ENCODE assay signal across 8 cellular contexts in the genomic region with DNA sequence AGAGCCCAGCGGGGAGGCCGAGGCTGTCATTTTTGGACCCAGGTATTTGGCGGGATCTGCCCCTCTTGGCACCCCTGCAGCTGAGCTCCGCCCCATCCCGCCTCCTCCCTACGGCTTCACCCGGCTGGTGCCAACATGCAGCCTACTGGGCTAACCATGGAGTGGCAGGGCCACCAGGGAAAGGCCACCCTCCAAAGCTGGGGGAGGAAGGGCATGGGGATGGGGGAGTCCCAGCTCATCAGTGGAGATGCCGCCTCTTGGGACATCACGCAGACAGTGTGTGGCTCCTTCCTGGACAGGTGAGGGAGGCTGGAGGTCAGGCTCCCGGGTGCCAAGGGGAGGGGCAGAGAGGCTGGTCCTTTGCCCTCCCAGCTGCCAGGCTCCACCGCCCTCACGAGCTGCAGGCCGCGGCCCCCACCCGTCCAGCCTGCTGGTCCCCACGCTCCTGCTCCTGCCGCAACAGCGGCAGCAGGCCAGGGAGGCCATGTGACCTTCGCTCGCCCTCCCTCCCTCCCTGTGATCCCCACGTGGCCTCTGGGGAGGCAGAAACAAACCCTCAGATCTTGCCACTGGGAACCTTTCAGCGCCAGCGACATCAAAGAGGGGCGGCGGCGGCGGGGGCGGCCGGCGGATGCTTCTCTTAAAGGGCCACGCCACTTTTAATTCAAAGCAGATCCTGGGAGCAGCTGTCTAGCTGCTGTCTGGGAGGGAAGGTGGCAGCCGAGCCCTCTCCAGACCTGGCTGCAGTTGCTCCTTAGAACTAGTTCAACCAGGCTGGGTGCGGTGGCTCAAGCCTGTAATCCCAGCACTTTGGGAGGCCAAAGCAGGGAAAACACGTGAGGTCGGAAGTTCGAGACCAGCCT. TPM values are rescaled to one million over a fixed set of nuclear protein-coding genes. Genes with fewer than 3 reads are reported as not detected.
DNase-seq lines count a peak whose midpoint lies in the region; ATAC-seq and TF ChIP-seq lines count a peak whose summit lies in the region.

No MANE protein-coding gene starts in this region.

- no peak overlapping the region for H3K27ac ChIP-seq in breast epithelium

- peaks cover 68% of the 10 kb centered on the region for H3K27me3 Mint-ChIP-seq in WTC11 (ENCODE audit: low read depth)

- intact Hi-C loops in breast epithelium (cut with DNase I; ENCODE audit: low total_unique reads) = no loop called here

- DNase-seq in NCI-H1092 (lab: John Stamatoyannopoulos, UW) (peak; percentile 40), WTC11 (ENCODE audit: low spot score) (peak; percentile 78), breast epithelium (ENCODE audit: low spot score in 2 of 2) (peak in 1 of 2 donors; percentile 71), islet precursor cell (peak; percentile 99)
- DNase-seq in stimulated activated CD4-positive, alpha-beta T cell treated with anti-CD3 and anti-CD28 coated beads, Interleukin-1b, Interleukin-23, amount 100 ng/mL, for 24 hours (ENCODE audit: low read depth in 4 of 4, low spot score in 1 of 4) = peak; percentile 56 to 84 (median 70)

- peaks cover 6% of the 10 kb centered on the region; the same call in 1 of the 2 replicates for H3K9me3 Mint-ChIP-seq in WTC11

- peak overlapping the region; percentile 42 for H3K4me3 Mint-ChIP-seq in WTC11

- 0 out of 2 replicates have a peak, but pooled peaks cover 4% of the 10 kb centered on the region for H3K36me3 Mint-ChIP-seq in WTC11

- POLR2A ChIA-PET in WTC11 (lab: Charles Lee) = interaction anchor here (2.1 kb wide), 1 partner anchor 9 kb away, joined by 7 read pairs; no protein-coding TSS in a partner anchor

- H3K27ac Mint-ChIP-seq in WTC11 = no peak overlapping the region

- H3K27me3 ChIP-seq in breast epithelium = peaks cover 0 to 10% of the 10 kb centered on the region in 2 donors

- CTCF ChIA-PET in WTC11 (lab: Charles Lee) = interaction anchor here (0.8 to 2.6 kb wide), 13 partner anchors 8 to 98 kb away, joined by 3 to 13 read pairs (median 5); partner anchors contain the start of genes DCXR and MAFG

- H3K4me1 ChIP-seq in breast epithelium = peaks cover 8 to 11% of the 10 kb centered on the region in 2 donors

- H3K36me3 ChIP-seq in breast epithelium = no peaks in the 10 kb centered on the region

- TF ChIP-seq CTCF in WTC11 (IDR thresholded peaks at IDR 0.05) (no peak), breast epithelium (IDR thresholded peaks at IDR 0.05) (no peak)

- no peak for TF ChIP-seq POLR2A in breast epithelium (IDR thresholded peaks at IDR 0.05)

- ATAC-seq in GM19035 (IDR thresholded peaks at IDR 0.05; ENCODE audit: unreplicated experiment) (peak; percentile 60), WTC11 (peak; percentile 57), HG02938 (IDR thresholded peaks at IDR 0.05; ENCODE audit: unreplicated experiment) (no peak), GM18498 (IDR thresholded peaks at IDR 0.05; ENCODE audit: unreplicated experiment) (no peak)

- peaks cover 11% of the 10 kb centered on the region for H3K4me1 Mint-ChIP-seq in WTC11

- H3K9me3 ChIP-seq in breast epithelium = no peaks in the 10 kb centered on the region

- H3K4me3 ChIP-seq in breast epithelium = peak overlapping the region in 2 of 3 donors; percentile 32 to 40

TF ChIP-seq in WTC11, 78 proteins besides CTCF, POLR2A, EP300 and RAD21 (continues in another document):
- TF ChIP-seq E2F1 (CRISPR knock-in tag; IDR thresholded peaks at IDR 0.05) (no peak), ZNF263 (CRISPR knock-in tag; IDR thresholded peaks at IDR 0.05; ENCODE audit: low read depth) (no peak), CREB1 (CRISPR knock-in tag; IDR thresholded peaks at IDR 0.05) (no peak), ERG (CRISPR knock-in tag; IDR thresholded peaks at IDR 0.05) (no peak), TEAD1 (CRISPR knock-in tag; IDR thresholded peaks at IDR 0.05) (0 out of 2 replicates have a peak, but pooled peaks have one; percentile 37), FOXP1 (CRISPR knock-in tag; IDR thresholded peaks at IDR 0.05; ENCODE audit: borderline replicate concordance) (peak; percentile 9; the same call in 1 of the 2 replicates), ZSCAN18 (CRISPR knock-in tag; IDR thresholded peaks at IDR 0.05) (no peak)
- TF ChIP-seq, protein P1, sequence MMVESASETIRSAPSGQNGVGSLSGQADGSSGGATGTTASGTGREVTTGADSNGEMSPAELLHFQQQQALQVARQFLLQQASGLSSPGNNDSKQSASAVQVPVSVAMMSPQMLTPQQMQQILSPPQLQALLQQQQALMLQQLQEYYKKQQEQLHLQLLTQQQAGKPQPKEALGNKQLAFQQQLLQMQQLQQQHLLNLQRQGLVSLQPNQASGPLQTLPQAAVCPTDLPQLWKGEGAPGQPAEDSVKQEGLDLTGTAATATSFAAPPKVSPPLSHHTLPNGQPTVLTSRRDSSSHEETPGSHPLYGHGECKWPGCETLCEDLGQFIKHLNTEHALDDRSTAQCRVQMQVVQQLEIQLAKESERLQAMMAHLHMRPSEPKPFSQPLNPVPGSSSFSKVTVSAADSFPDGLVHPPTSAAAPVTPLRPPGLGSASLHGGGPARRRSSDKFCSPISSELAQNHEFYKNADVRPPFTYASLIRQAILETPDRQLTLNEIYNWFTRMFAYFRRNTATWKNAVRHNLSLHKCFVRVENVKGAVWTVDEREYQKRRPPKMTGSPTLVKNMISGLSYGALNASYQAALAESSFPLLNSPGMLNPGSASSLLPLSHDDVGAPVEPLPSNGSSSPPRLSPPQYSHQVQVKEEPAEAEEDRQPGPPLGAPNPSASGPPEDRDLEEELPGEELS (CRISPR knock-in tag; IDR thresholded peaks at IDR 0.05) = 0 out of 2 replicates have a peak, but pooled peaks have one; percentile 26
- TF ChIP-seq, protein P2, sequence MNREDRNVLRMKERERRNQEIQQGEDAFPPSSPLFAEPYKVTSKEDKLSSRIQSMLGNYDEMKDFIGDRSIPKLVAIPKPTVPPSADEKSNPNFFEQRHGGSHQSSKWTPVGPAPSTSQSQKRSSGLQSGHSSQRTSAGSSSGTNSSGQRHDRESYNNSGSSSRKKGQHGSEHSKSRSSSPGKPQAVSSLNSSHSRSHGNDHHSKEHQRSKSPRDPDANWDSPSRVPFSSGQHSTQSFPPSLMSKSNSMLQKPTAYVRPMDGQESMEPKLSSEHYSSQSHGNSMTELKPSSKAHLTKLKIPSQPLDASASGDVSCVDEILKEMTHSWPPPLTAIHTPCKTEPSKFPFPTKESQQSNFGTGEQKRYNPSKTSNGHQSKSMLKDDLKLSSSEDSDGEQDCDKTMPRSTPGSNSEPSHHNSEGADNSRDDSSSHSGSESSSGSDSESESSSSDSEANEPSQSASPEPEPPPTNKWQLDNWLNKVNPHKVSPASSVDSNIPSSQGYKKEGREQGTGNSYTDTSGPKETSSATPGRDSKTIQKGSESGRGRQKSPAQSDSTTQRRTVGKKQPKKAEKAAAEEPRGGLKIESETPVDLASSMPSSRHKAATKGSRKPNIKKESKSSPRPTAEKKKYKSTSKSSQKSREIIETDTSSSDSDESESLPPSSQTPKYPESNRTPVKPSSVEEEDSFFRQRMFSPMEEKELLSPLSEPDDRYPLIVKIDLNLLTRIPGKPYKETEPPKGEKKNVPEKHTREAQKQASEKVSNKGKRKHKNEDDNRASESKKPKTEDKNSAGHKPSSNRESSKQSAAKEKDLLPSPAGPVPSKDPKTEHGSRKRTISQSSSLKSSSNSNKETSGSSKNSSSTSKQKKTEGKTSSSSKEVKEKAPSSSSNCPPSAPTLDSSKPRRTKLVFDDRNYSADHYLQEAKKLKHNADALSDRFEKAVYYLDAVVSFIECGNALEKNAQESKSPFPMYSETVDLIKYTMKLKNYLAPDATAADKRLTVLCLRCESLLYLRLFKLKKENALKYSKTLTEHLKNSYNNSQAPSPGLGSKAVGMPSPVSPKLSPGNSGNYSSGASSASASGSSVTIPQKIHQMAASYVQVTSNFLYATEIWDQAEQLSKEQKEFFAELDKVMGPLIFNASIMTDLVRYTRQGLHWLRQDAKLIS (CRISPR knock-in tag; IDR thresholded peaks at IDR 0.05; ENCODE audit: borderline replicate concordance) = no peak

RNA-seq across cellular contexts. Expression of gene NOTUM, which starts 6.8 kb away (rescaled TPM):
- 1.2 to 1.9 TPM (median 1.7 TPM) in 3 replicates for total RNA-seq in WTC11 (2021)
- under 1 TPM in 1 of 3 donors, not detected in 2; 0.29 TPM for total RNA-seq in breast epithelium

RNA-seq across cellular contexts. Expression of gene ASPSCR1, which starts 9.7 kb away (rescaled TPM):
- total RNA-seq in WTC11 (2021) (60.4 to 71.9 TPM (median 67.8 TPM) in 3 replicates), breast epithelium (10 to 100 TPM; 15.4 to 31.8 (median 17.9) TPM)

RNA-seq across cellular contexts. Expression of gene MYADML2, which starts 20.7 kb away (rescaled TPM):
- total RNA-seq in WTC11 (2021) = 0.44 to 0.62 TPM (median 0.46 TPM) in 3 replicates
- not detected for total RNA-seq in breast epithelium

RNA-seq across cellular contexts. Expression of gene PYCR1, which starts 30.7 kb away (rescaled TPM):
- total RNA-seq in WTC11 (2021) = 144 to 188 TPM (median 164 TPM) in 3 replicates
- 10 to 100 TPM in 2 of 3 donors, 1 to 10 TPM in 1; 3.0 to 30.2 (median 15.5) TPM for total RNA-seq in breast epithelium

RNA-seq across cellular contexts. Expression of gene MAFG, which starts 40.2 kb away (rescaled TPM):
- total RNA-seq in WTC11 (2021) (24.2 to 29.8 TPM (median 24.3 TPM) in 3 replicates), breast epithelium (10 to 100 TPM; 12.3 to 15.2 (median 14.1) TPM)

Comparison
In these comparisons a context has a peak if more than half of its experiments do, and no peak if none do; other contexts are left out.
1. ATAC-seq: peak in GM19035 (single experiment) and WTC11 (single experiment); none in HG02938 (single experiment) and GM18498 (single experiment).